Comparison of ENCODE assay signal across 12 cellular contexts in genomic region chr10:46558411-46559185, GRCh38. TPM values are rescaled to one million over a fixed set of nuclear protein-coding genes. Genes with fewer than 3 reads are reported as not detected.
DNase-seq lines count a peak whose midpoint lies in the region; TF ChIP-seq lines count a peak whose summit lies in the region.
"Had no signal": no experiment of that assay in that cellular context is flagged by ENCODE, and none has a peak within 500 bp of the region (broad histone marks: within the 10 kb centered on the region; RNA-seq: fewer than 3 reads in every experiment).

No MANE protein-coding gene starts in this region.

- DNase-seq in DMS53 treated with DMSO at 0.1 percent for 48 hours (lab: John Stamatoyannopoulos, UW; ENCODE audit: unreplicated experiment), result peak; percentile 97
- DNase-seq in chondrocyte (ENCODE audit: low spot score), result peak; percentile 94
- DNase-seq in nephron progenitor cell, result peak; percentile 3
- no peak for DNase-seq in DMS 273 treated with DMSO at 0.1 percent for 48 hours (lab: John Stamatoyannopoulos, UW)
- DNase-seq in MG63, result no peak
- DNase-seq in erythroblast (lab: John Stamatoyannopoulos, UW), result no peak
- DNase-seq: activated CD4-positive, CD25-positive, alpha-beta regulatory T cell treated with anti-CD3 and anti-CD28 coated beads, Interleukin-2, amount 50 U/mL, for 72 hours; NCI-H774; SK-N-SH had no signal

- H3K36me3 ChIP-seq in MG63, result no peaks in the 10 kb centered on the region
- H3K36me3 ChIP-seq: adrenal gland had no signal

- no peaks in the 10 kb centered on the region for H3K9me3 ChIP-seq in MG63
- H3K9me3 ChIP-seq: adrenal gland, SK-N-SH had no signal

- no peaks in the 10 kb centered on the region for H3K36me3 Mint-ChIP-seq in chondrocyte (ENCODE audit: low read depth)
- H3K36me3 Mint-ChIP-seq in nephron progenitor cell (ENCODE audit: low read depth), result no peaks in the 10 kb centered on the region

- no peak overlapping the region for H3K27ac Mint-ChIP-seq in chondrocyte (ENCODE audit: unreplicated experiment)
- H3K27ac Mint-ChIP-seq in nephron progenitor cell, result no peak overlapping the region

- no peak for TF ChIP-seq POLR2A in erythroblast (IDR thresholded peaks at IDR 0.05; ENCODE audit: low read length)

- H3K27ac ChIP-seq in C4-2B, result peak overlapping the region; percentile 69
- H3K27ac ChIP-seq: adrenal gland had no signal

- H3K9me3 Mint-ChIP-seq in chondrocyte (ENCODE audit: low read depth) (no peaks in the 10 kb centered on the region), nephron progenitor cell (no peaks in the 10 kb centered on the region)

- H3K4me3 ChIP-seq in MG63, result no peak overlapping the region
- H3K4me3 ChIP-seq: adrenal gland had no signal

- H3K4me3 Mint-ChIP-seq in chondrocyte (ENCODE audit: unreplicated experiment) (no peak overlapping the region), nephron progenitor cell (no peak overlapping the region)

- H3K27me3 Mint-ChIP-seq in chondrocyte (ENCODE audit: low read depth) (peaks cover 9% of the 10 kb centered on the region), nephron progenitor cell (ENCODE audit: low read depth, poor library complexity) (no peaks in the 10 kb centered on the region)

- H3K27me3 ChIP-seq in MG63, result peaks cover 9% of the 10 kb centered on the region

- H3K4me1 Mint-ChIP-seq in chondrocyte (ENCODE audit: low read depth) (peaks cover 10% of the 10 kb centered on the region), nephron progenitor cell (peaks cover 10% of the 10 kb centered on the region)

- TF ChIP-seq CTCF in C4-2B (conservative IDR thresholded peaks at IDR 0.05) (no peak), chondrocyte (IDR thresholded peaks at IDR 0.05) (no peak), nephron progenitor cell (IDR thresholded peaks at IDR 0.05) (no peak)

RNA-seq across cellular contexts. Expression of gene GPRIN2, which starts 2.1 kb away (rescaled TPM):
- 5.4 to 12.3 TPM (median 5.7 TPM) in 3 replicates for total RNA-seq in chondrocyte
- total RNA-seq in MG63 (2014; rRNA removed; shearing (Covaris generic); ENCODE audit: low replicate concordance), result not detected in 2 replicates
- total RNA-seq: LHCN-M2 had no signal

RNA-seq across cellular contexts. Expression of gene SYT15, which starts 20.3 kb away (rescaled TPM):
- total RNA-seq in chondrocyte, result 11.6 to 44.3 TPM (median 14.5 TPM) in 3 replicates
- 0.76 TPM in 1 of 2 replicates, not detected in the other for total RNA-seq in MG63 (2014; rRNA removed; shearing (Covaris generic); ENCODE audit: low replicate concordance)

Comparison
In these comparisons a context has a peak if more than half of its experiments do, and no peak if none do; other contexts are left out.
1. DNase-seq: peak in DMS53 treated with DMSO at 0.1 percent for 48 hours (single experiment), chondrocyte (single experiment) and nephron progenitor cell (single experiment); none in DMS 273 treated with DMSO at 0.1 percent for 48 hours (single experiment), MG63 (single experiment) and erythroblast (0 of 2).